Comparison of ENCODE assay signal across 8 cellular contexts in the genomic region with DNA sequence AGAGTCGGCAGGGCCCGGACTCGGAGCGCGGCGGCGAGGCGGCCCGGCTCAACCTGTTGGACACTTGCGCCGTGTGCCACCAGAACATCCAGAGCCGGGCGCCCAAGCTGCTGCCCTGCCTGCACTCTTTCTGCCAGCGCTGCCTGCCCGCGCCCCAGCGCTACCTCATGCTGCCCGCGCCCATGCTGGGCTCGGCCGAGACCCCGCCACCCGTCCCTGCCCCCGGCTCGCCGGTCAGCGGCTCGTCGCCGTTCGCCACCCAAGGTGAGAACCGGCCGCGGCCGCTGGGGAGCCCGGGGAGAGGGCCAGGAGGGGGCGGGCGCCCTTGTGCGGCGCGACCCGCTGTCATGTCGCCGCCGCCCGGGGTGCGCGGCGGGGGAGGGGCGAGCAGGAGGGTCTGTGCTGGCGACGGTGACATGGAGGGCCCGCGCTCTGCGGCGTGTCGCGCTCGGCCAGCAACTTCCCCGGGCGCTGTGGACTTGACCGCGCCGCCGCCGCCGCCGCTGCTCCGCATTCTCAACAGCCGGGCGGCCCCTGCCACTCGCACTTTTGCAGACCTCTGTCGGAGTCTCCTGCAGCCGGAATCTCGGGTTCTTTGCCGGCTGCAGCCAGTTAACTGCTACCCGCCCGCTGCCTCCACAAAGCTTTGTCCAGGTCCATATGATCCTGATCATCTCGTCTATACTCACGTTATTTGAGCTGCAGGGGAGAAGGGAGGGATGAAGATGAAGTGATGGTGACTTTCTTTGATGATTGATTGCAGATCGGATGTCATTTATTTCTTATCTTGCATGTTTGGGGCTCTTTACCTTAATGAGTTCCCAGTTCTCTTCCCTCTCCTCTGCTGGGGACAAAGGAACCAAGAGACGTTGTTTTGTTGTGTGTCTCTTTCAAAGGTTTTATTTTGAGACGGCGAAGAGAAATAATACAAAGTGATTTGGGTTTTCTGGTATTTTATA. TPM values are rescaled to one million over a fixed set of nuclear protein-coding genes. Genes with fewer than 3 reads are reported as not detected.
A peak's percentile ranks its signal among the peaks of the same experiment; 100 is the strongest.
DNase-seq lines count a peak whose midpoint lies in the region; ATAC-seq and TF ChIP-seq lines count a peak whose summit lies in the region.

No MANE protein-coding gene starts in this region.

- H3K27me3 Mint-ChIP-seq in progenitor cell of endocrine pancreas = no peaks in the 10 kb centered on the region

- ATAC-seq in GM21825 (IDR thresholded peaks at IDR 0.05; ENCODE audit: unreplicated experiment) (peak; percentile 44), left cardiac atrium (peak; percentile 34 to 37)

- H3K9me3 Mint-ChIP-seq in progenitor cell of endocrine pancreas (ENCODE audit: low read depth) = peaks cover 9% of the 10 kb centered on the region

- intact Hi-C loops in left cardiac atrium (cut with DNase I) = no loop called here

- H3K27ac Mint-ChIP-seq in progenitor cell of endocrine pancreas = peak overlapping the region; percentile 94

- H3K4me1 Mint-ChIP-seq in progenitor cell of endocrine pancreas (ENCODE audit: low read depth) = peaks cover 18% of the 10 kb centered on the region

- H4K20me1 ChIP-seq in Karpas-422 (ENCODE audit: insufficient read depth, low read depth, low read length) = peaks cover 4% of the 10 kb centered on the region; the same call in 1 of the 2 replicates

- H3K9me3 ChIP-seq in ES-I3 (ENCODE audit: control insufficient read depth, insufficient read depth, low read length) = no peaks in the 10 kb centered on the region
- no peaks in the 10 kb centered on the region for H3K9me3 ChIP-seq in Karpas-422 (ENCODE audit: low read length)
- H3K9me3 ChIP-seq in SK-N-MC (ENCODE audit: low read depth, low read length) = no peaks in the 10 kb centered on the region

- WGBS in urinary bladder = under 1% methylated on average over 84 of the region's 84 CpGs

- H3K27me3 ChIP-seq in Karpas-422 (ENCODE audit: low read length) = no peaks in the 10 kb centered on the region

- H3K4me3 ChIP-seq in Karpas-422 (ENCODE audit: low read length) = peak overlapping the region; percentile 77
- H3K4me3 ChIP-seq in SK-N-MC = peak overlapping the region; percentile 88
- peak overlapping the region; percentile 80 for H3K4me3 ChIP-seq in urinary bladder (ENCODE audit: low read depth, low read length)

- H3K4me1 ChIP-seq in ES-I3 (ENCODE audit: insufficient read depth, low read length) (peaks cover 10% of the 10 kb centered on the region; the same call in 1 of the 2 replicates), Karpas-422 (ENCODE audit: low read length) (peaks cover 12% of the 10 kb centered on the region), urinary bladder (ENCODE audit: insufficient read depth) (no peaks in the 10 kb centered on the region)

- peaks cover 50% of the 10 kb centered on the region for H3K79me2 ChIP-seq in Karpas-422 (ENCODE audit: low read length)

- peak overlapping the region; percentile 94; the same call in 1 of the 2 replicates for H2AFZ ChIP-seq in Karpas-422 (ENCODE audit: low read length)

- H3K9me2 ChIP-seq in Karpas-422 (replicated peaks; ENCODE audit: insufficient read depth, low read length) = no peaks in the 10 kb centered on the region

- H3K4me2 ChIP-seq in Karpas-422 (ENCODE audit: low read depth, low read length, poor library complexity, severe bottlenecking) = peak overlapping the region; percentile 96

- peak overlapping the region; percentile 100 for H3K9ac ChIP-seq in ES-I3 (ENCODE audit: low read depth, low read length)
- peak overlapping the region; percentile 79 for H3K9ac ChIP-seq in Karpas-422 (ENCODE audit: low read length)
- peak overlapping the region; percentile 82 for H3K9ac ChIP-seq in SK-N-MC (ENCODE audit: insufficient read length)

- TF ChIP-seq CTCF in progenitor cell of endocrine pancreas (IDR thresholded peaks at IDR 0.05; ENCODE audit: unreplicated experiment) = peak; percentile 23

- H3K36me3 Mint-ChIP-seq in progenitor cell of endocrine pancreas (ENCODE audit: insufficient read depth) = peaks cover 27% of the 10 kb centered on the region

- peak; percentile 88 for DNase-seq in Karpas-422
- DNase-seq in SK-N-MC (ENCODE audit: low read depth, low spot score) = no peak
- DNase-seq in activated naive CD8-positive, alpha-beta T cell treated with anti-CD3 and anti-CD28 coated beads, Interleukin-2, amount 50 U/mL, for 16 hours (ENCODE audit: low read depth, low spot score) = peak; percentile 17
- peak; percentile 62 for DNase-seq in left cardiac atrium
- DNase-seq in progenitor cell of endocrine pancreas (ENCODE audit: low spot score, unreplicated experiment) = peak; percentile 61

- peak overlapping the region; percentile 88 for H3K4me3 Mint-ChIP-seq in progenitor cell of endocrine pancreas (ENCODE audit: low read depth)

- H3K27ac ChIP-seq in Karpas-422 (ENCODE audit: low read length) (peak overlapping the region; percentile 75), SK-N-MC (peak overlapping the region; percentile 62; the same call in 1 of the 2 replicates), urinary bladder (ENCODE audit: low read depth) (peak overlapping the region; percentile 94)

- H3K36me3 ChIP-seq in ES-I3 (ENCODE audit: insufficient read depth, low read length) = no peaks in the 10 kb centered on the region
- peaks cover 11% of the 10 kb centered on the region for H3K36me3 ChIP-seq in Karpas-422 (ENCODE audit: insufficient read depth, low read length)
- peaks cover 4% of the 10 kb centered on the region; the same call in 1 of the 2 replicates for H3K36me3 ChIP-seq in SK-N-MC (ENCODE audit: insufficient read depth, low read length)
- no peaks in the 10 kb centered on the region for H3K36me3 ChIP-seq in urinary bladder (ENCODE audit: insufficient read depth)

RNA-seq across cellular contexts. Expression of a gene that starts 0.9 kb away (rescaled TPM):
- total RNA-seq in Karpas-422 (2014; rRNA removed; shearing (Covaris generic); ENCODE audit: low replicate concordance) = 12.6 and 17.4 TPM in 2 replicates
- total RNA-seq in left cardiac atrium (10 to 100 TPM; 14.9 to 15.2 TPM), progenitor cell of endocrine pancreas (112 and 114 TPM in 2 replicates), urinary bladder (28.0 TPM)
- polyA plus RNA-seq in urinary bladder = 9.8 TPM
